In the genomic region with DNA sequence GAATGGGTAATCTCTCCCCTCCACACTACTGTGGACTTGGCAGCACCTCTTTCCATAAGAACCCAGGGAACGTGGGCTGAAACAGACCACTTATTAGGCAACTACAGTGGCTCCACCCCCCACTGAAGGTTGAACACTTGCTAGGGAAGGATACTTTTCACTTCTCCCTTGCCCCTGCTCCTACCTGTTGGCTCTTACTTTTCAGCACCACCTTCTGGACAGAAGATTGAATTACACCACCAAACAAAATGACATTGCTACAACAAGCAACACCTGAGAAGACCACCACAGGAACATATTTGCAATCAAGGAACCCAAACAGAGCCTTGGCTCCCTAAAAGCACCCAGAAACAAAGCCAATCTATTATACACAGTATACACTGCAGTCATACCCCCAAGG, we compare ENCODE assay signal across 9 cellular contexts.
DNase-seq lines count a peak whose midpoint lies in the region; ATAC-seq and TF ChIP-seq lines count a peak whose summit lies in the region.
"Had no signal": no experiment of that assay in that cellular context is flagged by ENCODE, and none has a peak within 500 bp of the region (broad histone marks: within the 10 kb centered on the region; RNA-seq: fewer than 3 reads in every experiment).

No MANE protein-coding gene starts in this region.

- H3K4me1 Mint-ChIP-seq in activated T-cell treated with anti-CD3 and anti-CD28 coated beads, Interleukin-2, amount 50 U/mL, for 4 hours (ENCODE audit: low read depth) = no peaks in the 10 kb centered on the region

- H3K27ac ChIP-seq in adrenal gland = no peak overlapping the region
- no peak overlapping the region for H3K27ac ChIP-seq in liver (ENCODE audit: low read depth in 1 of 2, low read length in 2 of 2)

- peaks cover 25% of the 10 kb centered on the region for H3K27me3 Mint-ChIP-seq in activated T-cell treated with anti-CD3 and anti-CD28 coated beads, Interleukin-2, amount 50 U/mL, for 4 hours (ENCODE audit: low read depth)

- TF ChIP-seq POLR2A in adrenal gland (IDR thresholded peaks at IDR 0.05) = no peak

- no peak for DNase-seq in GM06990 (ENCODE audit: extremely low read depth, insufficient read length)
- no peak for DNase-seq in adrenal gland
- no peak for DNase-seq in SHP77 (lab: John Stamatoyannopoulos, UW)
- no peak for DNase-seq in stimulated activated naive CD4-positive, alpha-beta T cell (lab: John Stamatoyannopoulos, UW)
- DNase-seq in activated T-cell treated with anti-CD3 and anti-CD28 coated beads, Interleukin-2, amount 50 U/mL, for 4 hours = no peak
- DNase-seq: stimulated activated CD4-positive, alpha-beta T cell treated with anti-CD3 and anti-CD28 coated beads, Interleukin-4, amount 100 ng/mL, for 4 hours had no signal

- peak; percentile 41 to 83 for TF ChIP-seq RAD21 in liver (IDR thresholded peaks at IDR 0.05)

- ATAC-seq in HG03159 (IDR thresholded peaks at IDR 0.05; ENCODE audit: unreplicated experiment) (peak; percentile 76), HG02610 (IDR thresholded peaks at IDR 0.05; ENCODE audit: unreplicated experiment) (no peak)
- ATAC-seq in activated T-cell treated with anti-CD3 and anti-CD28 coated beads, Interleukin-2, amount 50 U/mL, for 4 hours = no peak

- no peaks in the 10 kb centered on the region for H3K27me3 ChIP-seq in GM06990 (replicated peaks; ENCODE audit: control insufficient read depth, insufficient read depth, low read length)
- H3K27me3 ChIP-seq in adrenal gland = no peaks in the 10 kb centered on the region
- no peaks in the 10 kb centered on the region for H3K27me3 ChIP-seq in liver (ENCODE audit: control insufficient read depth in 4 of 4, insufficient read depth in 4 of 4, low read length in 3 of 4)

- peak; percentile 54 for TF ChIP-seq CTCF in GM06990 (IDR thresholded peaks at IDR 0.05; ENCODE audit: insufficient read depth, low read length, poor library complexity, severe bottlenecking)
- TF ChIP-seq CTCF in adrenal gland (IDR thresholded peaks at IDR 0.05) = peak in 5 of 6 experiments; percentile 20 to 39 (median 37)
- peak; percentile 45 for TF ChIP-seq CTCF in liver (IDR thresholded peaks at IDR 0.05; ENCODE audit: low read depth, low read length, missing input control)

- H3K4me3 ChIP-seq in GM06990 (replicated peaks; ENCODE audit: low read depth, low read length) (no peak overlapping the region), adrenal gland (no peak overlapping the region), liver (ENCODE audit: low read depth in 1 of 3, low read length in 3 of 3) (no peak overlapping the region)

- H3K4me3 Mint-ChIP-seq in activated T-cell treated with anti-CD3 and anti-CD28 coated beads, Interleukin-2, amount 50 U/mL, for 4 hours = no peak overlapping the region

- intact Hi-C loops in adrenal gland (cut with DNase I) = no loop called here

- H3K9me3 ChIP-seq in adrenal gland (replicated peaks in 1 of 3) = no peaks in the 10 kb centered on the region
- H3K9me3 ChIP-seq in liver (ENCODE audit: control insufficient read depth in 4 of 4, low read length in 3 of 4) = no peaks in the 10 kb centered on the region

- no peaks in the 10 kb centered on the region for H3K36me3 ChIP-seq in GM06990 (ENCODE audit: control insufficient read depth, insufficient read depth, low read length)
- H3K36me3 ChIP-seq in adrenal gland (replicated peaks in 1 of 2) = no peaks in the 10 kb centered on the region
- H3K36me3 ChIP-seq in liver (ENCODE audit: control insufficient read depth in 4 of 4, insufficient read depth in 3 of 4, low read depth in 1 of 4, low read length in 3 of 4) = no peaks in the 10 kb centered on the region

- H3K4me1 ChIP-seq in adrenal gland (replicated peaks in 1 of 2) (no peaks in the 10 kb centered on the region), liver (ENCODE audit: control insufficient read depth in 4 of 4, insufficient read depth in 4 of 4, low read length in 3 of 4) (no peaks in the 10 kb centered on the region)

- WGBS in adrenal gland, 4 donors = 48 to 89% (median 68%) methylated on average over 1 of the region's 1 CpG
- WGBS in liver = 68% methylated on average over 1 of the region's 1 CpG

- no peak overlapping the region for H3K9ac ChIP-seq in liver (ENCODE audit: low read depth in 1 of 2, low read length in 2 of 2)

- no peaks in the 10 kb centered on the region for H3K9me3 Mint-ChIP-seq in activated T-cell treated with anti-CD3 and anti-CD28 coated beads, Interleukin-2, amount 50 U/mL, for 4 hours

- no peaks in the 10 kb centered on the region for H3K36me3 Mint-ChIP-seq in activated T-cell treated with anti-CD3 and anti-CD28 coated beads, Interleukin-2, amount 50 U/mL, for 4 hours (ENCODE audit: insufficient read depth)

TF ChIP-seq in liver, 16 proteins besides CTCF, POLR2A, EP300 and RAD21:
- TF ChIP-seq FOXA2 (IDR thresholded peaks at IDR 0.05) = no peak
- TF ChIP-seq, protein P1, sequence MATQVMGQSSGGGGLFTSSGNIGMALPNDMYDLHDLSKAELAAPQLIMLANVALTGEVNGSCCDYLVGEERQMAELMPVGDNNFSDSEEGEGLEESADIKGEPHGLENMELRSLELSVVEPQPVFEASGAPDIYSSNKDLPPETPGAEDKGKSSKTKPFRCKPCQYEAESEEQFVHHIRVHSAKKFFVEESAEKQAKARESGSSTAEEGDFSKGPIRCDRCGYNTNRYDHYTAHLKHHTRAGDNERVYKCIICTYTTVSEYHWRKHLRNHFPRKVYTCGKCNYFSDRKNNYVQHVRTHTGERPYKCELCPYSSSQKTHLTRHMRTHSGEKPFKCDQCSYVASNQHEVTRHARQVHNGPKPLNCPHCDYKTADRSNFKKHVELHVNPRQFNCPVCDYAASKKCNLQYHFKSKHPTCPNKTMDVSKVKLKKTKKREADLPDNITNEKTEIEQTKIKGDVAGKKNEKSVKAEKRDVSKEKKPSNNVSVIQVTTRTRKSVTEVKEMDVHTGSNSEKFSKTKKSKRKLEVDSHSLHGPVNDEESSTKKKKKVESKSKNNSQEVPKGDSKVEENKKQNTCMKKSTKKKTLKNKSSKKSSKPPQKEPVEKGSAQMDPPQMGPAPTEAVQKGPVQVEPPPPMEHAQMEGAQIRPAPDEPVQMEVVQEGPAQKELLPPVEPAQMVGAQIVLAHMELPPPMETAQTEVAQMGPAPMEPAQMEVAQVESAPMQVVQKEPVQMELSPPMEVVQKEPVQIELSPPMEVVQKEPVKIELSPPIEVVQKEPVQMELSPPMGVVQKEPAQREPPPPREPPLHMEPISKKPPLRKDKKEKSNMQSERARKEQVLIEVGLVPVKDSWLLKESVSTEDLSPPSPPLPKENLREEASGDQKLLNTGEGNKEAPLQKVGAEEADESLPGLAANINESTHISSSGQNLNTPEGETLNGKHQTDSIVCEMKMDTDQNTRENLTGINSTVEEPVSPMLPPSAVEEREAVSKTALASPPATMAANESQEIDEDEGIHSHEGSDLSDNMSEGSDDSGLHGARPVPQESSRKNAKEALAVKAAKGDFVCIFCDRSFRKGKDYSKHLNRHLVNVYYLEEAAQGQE (IDR thresholded peaks at IDR 0.05) = peak; percentile 86
